Comparison of ENCODE assay signal across 9 cellular contexts in genomic region chr19:5803441-5803751, GRCh38. TPM values are rescaled to one million over a fixed set of nuclear protein-coding genes. Genes with fewer than 3 reads are reported as not detected.
A peak's percentile ranks its signal among the peaks of the same experiment; 100 is the strongest.
DNase-seq lines count a peak whose midpoint lies in the region; ATAC-seq lines count a peak whose summit lies in the region.
"Had no signal": no experiment of that assay in that cellular context is flagged by ENCODE, and none has a peak within 500 bp of the region (broad histone marks: within the 10 kb centered on the region; RNA-seq: fewer than 3 reads in every experiment).

No MANE protein-coding gene starts in this region.

- no peak overlapping the region for H3K9ac ChIP-seq in iPS-15b (ENCODE audit: low read depth, low read length)
- H3K9ac ChIP-seq in stomach smooth muscle (ENCODE audit: low read length in 2 of 2): peak overlapping the region in 1 of 2 donors; percentile 29

- H3K4me1 ChIP-seq in iPS-15b (ENCODE audit: control insufficient read depth, insufficient read depth, low read length): peaks cover 2% of the 10 kb centered on the region
- H3K4me1 ChIP-seq in stomach smooth muscle (ENCODE audit: control insufficient read depth, insufficient read depth, low read length): peaks cover 28% of the 10 kb centered on the region

- no peak for DNase-seq in activated CD8-positive, alpha-beta memory T cell treated with anti-CD3 and anti-CD28 coated beads, Interleukin-2, amount 10 ng/mL, durations not matched to agents 7 days and 5 days
- DNase-seq in activated CD8-positive, alpha-beta memory T cell treated with anti-CD3 and anti-CD28 coated beads, Interleukin-2, amount 50 U/mL, for 48 hours: no peak
- no peak for DNase-seq in cerebellum (ENCODE audit: low spot score)
- no peak for DNase-seq in NCI-H2196 treated with DMSO at 0.1 percent for 48 hours (lab: John Stamatoyannopoulos, UW; ENCODE audit: unreplicated experiment)

- no peak overlapping the region for H3K27ac Mint-ChIP-seq in activated CD8-positive, alpha-beta memory T cell treated with anti-CD3 and anti-CD28 coated beads, Interleukin-2, amount 10 ng/mL, durations not matched to agents 7 days and 5 days
- peak overlapping the region; percentile 65 for H3K27ac Mint-ChIP-seq in activated T-helper 17 cell treated with anti-CD3 and anti-CD28 coated beads, Interleukin-2, amount 50 U/mL, for 72 hours

- ATAC-seq in activated CD8-positive, alpha-beta memory T cell treated with anti-CD3 and anti-CD28 coated beads, Interleukin-2, amount 10 ng/mL, durations not matched to agents 7 days and 5 days: no peak
- no peak for ATAC-seq in activated T-helper 17 cell treated with anti-CD3 and anti-CD28 coated beads, Interleukin-2, amount 50 U/mL, for 72 hours (replicated peaks)
- no peak for ATAC-seq in HG03139 (IDR thresholded peaks at IDR 0.05; ENCODE audit: unreplicated experiment)

- CTCF ChIA-PET in activated CD8-positive, alpha-beta memory T cell treated with anti-CD3 and anti-CD28 coated beads, Interleukin-2, amount 10 ng/mL, durations not matched to agents 7 days and 5 days (lab: Charles Lee): interaction anchor here (0.7 to 2.4 kb wide), 45 partner anchors 10 to 476 kb away, joined by 3 to 62 read pairs (median 5); partner anchors contain the start of genes CATSPERD, DUS3L, LONP1 and NDUFA11

- H3K9me3 ChIP-seq in iPS-15b (ENCODE audit: control insufficient read depth, insufficient read depth, low read length): no peaks in the 10 kb centered on the region
- no peaks in the 10 kb centered on the region for H3K9me3 ChIP-seq in stomach smooth muscle (ENCODE audit: control insufficient read depth in 2 of 2, low read length in 2 of 2)

- H3K27me3 ChIP-seq in iPS-15b (ENCODE audit: control insufficient read depth, insufficient read depth, low read length) (peaks cover 16% of the 10 kb centered on the region), stomach smooth muscle (ENCODE audit: control insufficient read depth in 1 of 2, insufficient read depth in 2 of 2, low read length in 2 of 2) (peaks cover 6 to 9% of the 10 kb centered on the region in 2 donors)

- H3K36me3 Mint-ChIP-seq in activated CD8-positive, alpha-beta memory T cell treated with anti-CD3 and anti-CD28 coated beads, Interleukin-2, amount 10 ng/mL, durations not matched to agents 7 days and 5 days: no peaks in the 10 kb centered on the region
- no peaks in the 10 kb centered on the region for H3K36me3 Mint-ChIP-seq in activated T-helper 17 cell treated with anti-CD3 and anti-CD28 coated beads, Interleukin-2, amount 50 U/mL, for 72 hours (ENCODE audit: low read depth)

- H3K4me3 ChIP-seq in iPS-15b (ENCODE audit: low read depth, low read length): peak overlapping the region; percentile 52
- peak overlapping the region; percentile 5 to 67 for H3K4me3 ChIP-seq in stomach smooth muscle (ENCODE audit: low read length in 2 of 2)

- H3K4me3 Mint-ChIP-seq in activated CD8-positive, alpha-beta memory T cell treated with anti-CD3 and anti-CD28 coated beads, Interleukin-2, amount 10 ng/mL, durations not matched to agents 7 days and 5 days: peak overlapping the region; percentile 64
- H3K4me3 Mint-ChIP-seq in activated T-helper 17 cell treated with anti-CD3 and anti-CD28 coated beads, Interleukin-2, amount 50 U/mL, for 72 hours: peak overlapping the region; percentile 76

- peaks cover 47% of the 10 kb centered on the region for H3K27me3 Mint-ChIP-seq in activated CD8-positive, alpha-beta memory T cell treated with anti-CD3 and anti-CD28 coated beads, Interleukin-2, amount 10 ng/mL, durations not matched to agents 7 days and 5 days
- H3K27me3 Mint-ChIP-seq in activated T-helper 17 cell treated with anti-CD3 and anti-CD28 coated beads, Interleukin-2, amount 50 U/mL, for 72 hours: peaks cover 11% of the 10 kb centered on the region

- no peaks in the 10 kb centered on the region for H3K36me3 ChIP-seq in iPS-15b (ENCODE audit: control insufficient read depth, insufficient read depth, low read length)
- no peaks in the 10 kb centered on the region for H3K36me3 ChIP-seq in stomach smooth muscle (ENCODE audit: control insufficient read depth in 2 of 2, insufficient read depth in 2 of 2, low read length in 2 of 2)

- H3K4me1 Mint-ChIP-seq in activated CD8-positive, alpha-beta memory T cell treated with anti-CD3 and anti-CD28 coated beads, Interleukin-2, amount 10 ng/mL, durations not matched to agents 7 days and 5 days: peaks cover 19% of the 10 kb centered on the region
- peaks cover 5% of the 10 kb centered on the region for H3K4me1 Mint-ChIP-seq in activated T-helper 17 cell treated with anti-CD3 and anti-CD28 coated beads, Interleukin-2, amount 50 U/mL, for 72 hours

- no peaks in the 10 kb centered on the region for H3K9me3 Mint-ChIP-seq in activated CD8-positive, alpha-beta memory T cell treated with anti-CD3 and anti-CD28 coated beads, Interleukin-2, amount 10 ng/mL, durations not matched to agents 7 days and 5 days (ENCODE audit: low read depth)
- no peaks in the 10 kb centered on the region for H3K9me3 Mint-ChIP-seq in activated T-helper 17 cell treated with anti-CD3 and anti-CD28 coated beads, Interleukin-2, amount 50 U/mL, for 72 hours

- H3K27ac ChIP-seq in stomach smooth muscle (ENCODE audit: low read length): no peak overlapping the region

RNA-seq across cellular contexts. Expression of gene NRTN, which starts 1.5 kb away (rescaled TPM):
- not detected for total RNA-seq in activated CD8-positive, alpha-beta memory T cell treated with anti-CD3 and anti-CD28 coated beads, Interleukin-2, amount 10 ng/mL, durations not matched to agents 7 days and 5 days
- total RNA-seq in activated T-helper 17 cell treated with anti-CD3 and anti-CD28 coated beads, Interleukin-2, amount 50 U/mL, for 72 hours: under 1 TPM; 0.32 to 0.52 TPM
- total RNA-seq in cerebellum: not detected

RNA-seq across cellular contexts. Expression of gene DUS3L, which starts 12.4 kb away (rescaled TPM):
- total RNA-seq in activated CD8-positive, alpha-beta memory T cell treated with anti-CD3 and anti-CD28 coated beads, Interleukin-2, amount 10 ng/mL, durations not matched to agents 7 days and 5 days: 10 to 100 TPM; 53.0 to 64.0 TPM
- total RNA-seq in activated T-helper 17 cell treated with anti-CD3 and anti-CD28 coated beads, Interleukin-2, amount 50 U/mL, for 72 hours: 10 to 100 TPM; 46.8 to 73.6 TPM
- 9.0 TPM for total RNA-seq in cerebellum

RNA-seq across cellular contexts. Expression of gene PRR22, which starts 18.9 kb away (rescaled TPM):
- 1 to 10 TPM; 2.1 to 6.0 TPM for total RNA-seq in activated CD8-positive, alpha-beta memory T cell treated with anti-CD3 and anti-CD28 coated beads, Interleukin-2, amount 10 ng/mL, durations not matched to agents 7 days and 5 days
- 1 to 10 TPM; 4.6 to 9.9 TPM for total RNA-seq in activated T-helper 17 cell treated with anti-CD3 and anti-CD28 coated beads, Interleukin-2, amount 50 U/mL, for 72 hours
- total RNA-seq in cerebellum: 0.54 TPM

RNA-seq across cellular contexts. Expression of gene FUT6, which starts 36.1 kb away (rescaled TPM):
- not detected for total RNA-seq in activated CD8-positive, alpha-beta memory T cell treated with anti-CD3 and anti-CD28 coated beads, Interleukin-2, amount 10 ng/mL, durations not matched to agents 7 days and 5 days
- not detected for total RNA-seq in activated T-helper 17 cell treated with anti-CD3 and anti-CD28 coated beads, Interleukin-2, amount 50 U/mL, for 72 hours
- total RNA-seq in cerebellum: not detected
- total RNA-seq: temporal lobe had no signal

RNA-seq across cellular contexts. Expression of gene FUT3, which starts 47.9 kb away (rescaled TPM):
- total RNA-seq in activated CD8-positive, alpha-beta memory T cell treated with anti-CD3 and anti-CD28 coated beads, Interleukin-2, amount 10 ng/mL, durations not matched to agents 7 days and 5 days: not detected
- total RNA-seq in activated T-helper 17 cell treated with anti-CD3 and anti-CD28 coated beads, Interleukin-2, amount 50 U/mL, for 72 hours: 1 to 10 TPM in 1 of 2 donors, not detected in 1; 1.4 TPM
- total RNA-seq in cerebellum: 0.09 TPM
